ENCODE assay signal across 8 cellular contexts in genomic region chr4:81471361-81472248, GRCh38. TPM values are rescaled to one million over a fixed set of nuclear protein-coding genes. Genes with fewer than 3 reads are reported as not detected.
DNase-seq lines count a peak whose midpoint lies in the region; ATAC-seq and TF ChIP-seq lines count a peak whose summit lies in the region.

Gene RASGEF1B (minus strand): TSS chr4:81471907. CDS start chr4:81459508, 12,399 bp downstream.

- no peak for TF ChIP-seq CTCF in AG09319 (IDR thresholded peaks at IDR 0.05; ENCODE audit: low read depth, low read length)

- peak within 1 kb of the TSS; percentile 95 for H3K27ac ChIP-seq in cingulate gyrus (ENCODE audit: low read depth, low read length)

- intact Hi-C loops in left colon (cut with DNase I, micrococcal nuclease): no loop called here

- ATAC-seq in HG03378 (IDR thresholded peaks at IDR 0.05; ENCODE audit: unreplicated experiment) (peak; percentile 86), left colon (peak; percentile 91)

- DNase-seq in AG09319 (ENCODE audit: extremely low read depth, low read depth) (peak; percentile 4), GM19238 (ENCODE audit: insufficient read length, low spot score) (peak; percentile 75), NCI-H510A (lab: John Stamatoyannopoulos, UW) (peak; percentile 73), left colon (peak; percentile 92 to 94)
- peak; percentile 94 for DNase-seq in activated CD4-positive, alpha-beta T cell treated with anti-CD3 and anti-CD28 coated beads for 48 hours
- DNase-seq in stimulated activated CD4-positive, alpha-beta T cell treated with anti-CD3 and anti-CD28 coated beads, Interleukin-1b, Interleukin-23, amount 100 ng/mL, for 4 hours (ENCODE audit: low read depth in 2 of 2): peak; percentile 94 to 97

RNA-seq across cellular contexts. Expression of gene RASGEF1B, which starts in this region (rescaled TPM):
- total RNA-seq in left colon: 10 to 100 TPM; 13.5 to 24.1 TPM

Comparison
In these comparisons a context has a peak if more than half of its experiments do, and no peak if none do; other contexts are left out.
1. Peak in every context shown above with its lines: DNase-seq, ATAC-seq and H3K27ac ChIP-seq.
2. DNase-seq: peak in every context shown above with its lines; median percentile 96 in stimulated activated CD4-positive, alpha-beta T cell treated with anti-CD3 and anti-CD28 coated beads, Interleukin-1b, Interleukin-23, amount 100 ng/mL, for 4 hours; 94 in activated CD4-positive, alpha-beta T cell treated with anti-CD3 and anti-CD28 coated beads for 48 hours; 93 in left colon; 75 in GM19238; 73 in NCI-H510A; 4 in AG09319.